ENCODE assay signal across 8 cellular contexts in genomic region chr22:26330971-26331625, GRCh38.
DNase-seq lines count a peak whose midpoint lies in the region; ATAC-seq and TF ChIP-seq lines count a peak whose summit lies in the region.

No MANE protein-coding gene starts in this region.

- H3K27ac ChIP-seq in OCI-LY1 (ENCODE audit: low read depth, low read length, poor library complexity, severe bottlenecking) (no peak overlapping the region), fibroblast of lung (ENCODE audit: insufficient read depth, low read length) (no peak overlapping the region), testis (no peak overlapping the region)

- WGBS in testis, 2 donors = 23 to 31% methylated on average over 4 of the region's 4 CpGs

- no peaks in the 10 kb centered on the region for H3F3A ChIP-seq in OCI-LY1 (ENCODE audit: insufficient read depth, low read length)

- no peak for ATAC-seq in HG03342 (IDR thresholded peaks at IDR 0.05; ENCODE audit: unreplicated experiment)

- no peak overlapping the region for H3K4me3 Mint-ChIP-seq in nephron progenitor cell

- no peaks in the 10 kb centered on the region for H3K9me3 Mint-ChIP-seq in nephron progenitor cell

- no peaks in the 10 kb centered on the region for H3K79me2 ChIP-seq in OCI-LY1 (ENCODE audit: insufficient read depth, low read length)
- H3K79me2 ChIP-seq in fibroblast of lung (ENCODE audit: control insufficient read depth, insufficient read depth, low read length) = no peaks in the 10 kb centered on the region

- no peaks in the 10 kb centered on the region for H4K20me1 ChIP-seq in OCI-LY1 (ENCODE audit: insufficient read depth, low read length)
- no peaks in the 10 kb centered on the region for H4K20me1 ChIP-seq in fibroblast of lung (ENCODE audit: control insufficient read depth, extremely low read depth, insufficient read depth, low read length)

- H3K27me3 Mint-ChIP-seq in nephron progenitor cell (ENCODE audit: low read depth, poor library complexity) = peaks cover 29% of the 10 kb centered on the region

- no peak for TF ChIP-seq POLR2A in testis (IDR thresholded peaks at IDR 0.05)

- H3K4me3 ChIP-seq in OCI-LY1 (ENCODE audit: low read depth, low read length, poor library complexity, severe bottlenecking) (no peak overlapping the region), fibroblast of lung (replicated peaks in 1 of 4; ENCODE audit: control extremely low read depth in 1 of 4, insufficient read depth in 1 of 4, low read depth in 3 of 4, low read length in 4 of 4) (no peak overlapping the region), testis (no peak overlapping the region)

- H2AFZ ChIP-seq in OCI-LY1 (ENCODE audit: low read length) = no peak overlapping the region
- H2AFZ ChIP-seq in fibroblast of lung (ENCODE audit: low read length) = no peak overlapping the region

- no peaks in the 10 kb centered on the region for H3K9me2 ChIP-seq in OCI-LY1 (ENCODE audit: low read depth, low read length)

- H3K27me3 ChIP-seq in OCI-LY1 (ENCODE audit: insufficient read depth, low read length) = no peaks in the 10 kb centered on the region
- H3K27me3 ChIP-seq in fibroblast of lung (ENCODE audit: control insufficient read depth, insufficient read depth, low read length) = no peaks in the 10 kb centered on the region
- no peaks in the 10 kb centered on the region for H3K27me3 ChIP-seq in testis

- H3K4me2 ChIP-seq in OCI-LY1 (ENCODE audit: low read length) (no peak overlapping the region), fibroblast of lung (ENCODE audit: extremely low read depth, insufficient read depth, low read length) (no peak overlapping the region)

- H3K9me3 ChIP-seq in OCI-LY1 (ENCODE audit: low read length) (no peaks in the 10 kb centered on the region), fibroblast of lung (ENCODE audit: control insufficient read depth, insufficient read depth, low read depth, low read length) (no peaks in the 10 kb centered on the region), testis (no peaks in the 10 kb centered on the region)

- H3K9ac ChIP-seq in OCI-LY1 (ENCODE audit: low read length) (no peak overlapping the region), fibroblast of lung (ENCODE audit: insufficient read depth, low read length) (no peak overlapping the region)

- H3K36me3 ChIP-seq in OCI-LY1 (ENCODE audit: insufficient read depth, low read length) (no peaks in the 10 kb centered on the region), fibroblast of lung (ENCODE audit: control insufficient read depth, insufficient read depth, low read length) (no peaks in the 10 kb centered on the region), testis (ENCODE audit: low read depth, missing control alignments) (no peaks in the 10 kb centered on the region)

- intact Hi-C loops in testis (cut with DNase I; ENCODE audit: low total_unique reads) = no loop called here

- H3K27ac Mint-ChIP-seq in nephron progenitor cell = no peak overlapping the region

- DNase-seq in CMK (ENCODE audit: low read depth) (peak; percentile 20), HUDEP-2 (lab: John Stamatoyannopoulos, UW; ENCODE audit: unreplicated experiment in 76 of 76) (peak in 41 of 76 experiments; percentile 2 to 62 (median 16)), fibroblast of lung (ENCODE audit: low read depth in 2 of 2) (peak; percentile 19 to 26), nephron progenitor cell (peak; percentile 73), testis (peak; percentile 72)
- peak; percentile 50 for DNase-seq in activated T-cell treated with anti-CD3 and anti-CD28 coated beads, Interleukin-2, amount 50 U/mL, for 1 hour

- H3K4me1 Mint-ChIP-seq in nephron progenitor cell = no peaks in the 10 kb centered on the region

- TF ChIP-seq CTCF in OCI-LY1 (IDR thresholded peaks at IDR 0.05; ENCODE audit: low read length) = peak; percentile 91
- TF ChIP-seq CTCF in fibroblast of lung (conservative IDR thresholded peaks at IDR 0.05 in 1 of 2, IDR thresholded peaks at IDR 0.05 in 1 of 2; ENCODE audit: low read depth in 1 of 2, low read length in 2 of 2) = peak; percentile 80 to 82
- peak; percentile 89 for TF ChIP-seq CTCF in nephron progenitor cell (IDR thresholded peaks at IDR 0.05)
- peak; percentile 41 to 75 (median 73) for TF ChIP-seq CTCF in testis (IDR thresholded peaks at IDR 0.05)

- no peaks in the 10 kb centered on the region for H3K36me3 Mint-ChIP-seq in nephron progenitor cell (ENCODE audit: low read depth)

- H3K4me1 ChIP-seq in OCI-LY1 (ENCODE audit: insufficient read depth, low read length, severe bottlenecking) (no peaks in the 10 kb centered on the region), fibroblast of lung (ENCODE audit: control insufficient read depth, extremely low read depth, insufficient read depth, low read length) (no peaks in the 10 kb centered on the region), testis (no peaks in the 10 kb centered on the region)

Comparison
In these comparisons a context has a peak if more than half of its experiments do, and no peak if none do; other contexts are left out.
1. DNase-seq: peak in every context shown above with its lines; median percentile 73 in nephron progenitor cell; 72 in testis; 50 in activated T-cell treated with anti-CD3 and anti-CD28 coated beads, Interleukin-2, amount 50 U/mL, for 1 hour; 22 in fibroblast of lung; 20 in CMK; 16 in HUDEP-2.